In genomic region chr15:99058421-99058870, GRCh38 we compare ENCODE assay signal across 8 cellular contexts. TPM values are rescaled to one million over a fixed set of nuclear protein-coding genes. Genes with fewer than 3 reads are reported as not detected.
DNase-seq lines count a peak whose midpoint lies in the region; ATAC-seq and TF ChIP-seq lines count a peak whose summit lies in the region.

No MANE protein-coding gene starts in this region.

- no peaks in the 10 kb centered on the region for H3K36me3 Mint-ChIP-seq in activated T-helper 17 cell treated with anti-CD3 and anti-CD28 coated beads, Interleukin-2, amount 50 U/mL, for 72 hours (ENCODE audit: low read depth)

- no peaks in the 10 kb centered on the region for H3K9me3 Mint-ChIP-seq in activated T-helper 17 cell treated with anti-CD3 and anti-CD28 coated beads, Interleukin-2, amount 50 U/mL, for 72 hours

- DNase-seq in HL-60 (ENCODE audit: low read depth in 1 of 2, low spot score in 1 of 2) (no peak), iPS DF 6.9 (ENCODE audit: low read depth, low spot score) (no peak), DMS 273 treated with DMSO at 0.1 percent for 48 hours (lab: John Stamatoyannopoulos, UW) (no peak), OCI-M1 (lab: John Stamatoyannopoulos, UW) (no peak), NOMO-1 (lab: John Stamatoyannopoulos, UW; ENCODE audit: unreplicated experiment in 2 of 2) (no peak)
- no peak for DNase-seq in effector CD4-positive, alpha-beta T cell

- no CpG with 5 or more reads among the region's 27 CpGs for WGBS in iPS DF 6.9 (ENCODE audit: insufficient coverage, insufficient read length)

- H3K4me3 Mint-ChIP-seq in activated T-helper 17 cell treated with anti-CD3 and anti-CD28 coated beads, Interleukin-2, amount 50 U/mL, for 72 hours = peak overlapping the region; percentile 70

- no peaks in the 10 kb centered on the region for H3K27me3 ChIP-seq in HL-60 (ENCODE audit: insufficient read depth, poor library complexity, severe bottlenecking)
- H3K27me3 ChIP-seq in iPS DF 6.9 (ENCODE audit: control insufficient read depth, insufficient read depth, low read length) = no peaks in the 10 kb centered on the region

- H3K9me3 ChIP-seq in iPS DF 6.9 (ENCODE audit: control insufficient read depth, insufficient read depth, low read length) = no peaks in the 10 kb centered on the region

- no peaks in the 10 kb centered on the region for H3K4me1 ChIP-seq in iPS DF 6.9 (ENCODE audit: control insufficient read depth, insufficient read depth, low read length)

- no peak overlapping the region for H3K27ac Mint-ChIP-seq in activated T-helper 17 cell treated with anti-CD3 and anti-CD28 coated beads, Interleukin-2, amount 50 U/mL, for 72 hours

- TF ChIP-seq CTCF in HL-60 (IDR thresholded peaks at IDR 0.05; ENCODE audit: insufficient read depth, low read length) = no peak

- H3K36me3 ChIP-seq in iPS DF 6.9 (ENCODE audit: control insufficient read depth, insufficient read depth, low read length) = no peaks in the 10 kb centered on the region

- no peaks in the 10 kb centered on the region for H3K4me1 Mint-ChIP-seq in activated T-helper 17 cell treated with anti-CD3 and anti-CD28 coated beads, Interleukin-2, amount 50 U/mL, for 72 hours

- H3K27me3 Mint-ChIP-seq in activated T-helper 17 cell treated with anti-CD3 and anti-CD28 coated beads, Interleukin-2, amount 50 U/mL, for 72 hours = peaks cover 34% of the 10 kb centered on the region

- H3K27ac ChIP-seq in HL-60 (replicated peaks) (no peak overlapping the region), iPS DF 6.9 (ENCODE audit: low read length) (no peak overlapping the region), skin epidermis (peak overlapping the region in 4 of 21 experiments; percentile 5 to 34 (median 24))

- H3K4me3 ChIP-seq in HL-60 (replicated peaks; ENCODE audit: insufficient read depth, low read length) = 0 out of 2 replicates have a peak overlapping the region, but pooled peaks have one; percentile 10
- H3K4me3 ChIP-seq in iPS DF 6.9 (ENCODE audit: low read length) = peak overlapping the region; percentile 33; the same call in 1 of the 2 replicates
- peak overlapping the region; percentile 17 to 54 (median 45) for H3K4me3 ChIP-seq in skin epidermis

- no peak for ATAC-seq in activated T-helper 17 cell treated with anti-CD3 and anti-CD28 coated beads, Interleukin-2, amount 50 U/mL, for 72 hours (replicated peaks)

RNA-seq across cellular contexts. Expression of gene SYNM, which starts 46.4 kb away (rescaled TPM):
- total RNA-seq in activated T-helper 17 cell treated with anti-CD3 and anti-CD28 coated beads, Interleukin-2, amount 50 U/mL, for 72 hours = under 1 TPM; 0.43 to 0.58 TPM

RNA-seq across cellular contexts. Expression of gene PGPEP1L, which starts 50.9 kb away (rescaled TPM):
- not detected for total RNA-seq in activated T-helper 17 cell treated with anti-CD3 and anti-CD28 coated beads, Interleukin-2, amount 50 U/mL, for 72 hours
